In genomic region chr19:20664917-20665781, GRCh38 we compare ENCODE assay signal across 8 cellular contexts. TPM values are rescaled to one million over a fixed set of nuclear protein-coding genes. Genes with fewer than 3 reads are reported as not detected.
A peak's percentile ranks its signal among the peaks of the same experiment; 100 is the strongest.
DNase-seq lines count a peak whose midpoint lies in the region; ATAC-seq and TF ChIP-seq lines count a peak whose summit lies in the region.

No MANE protein-coding gene starts in this region.

- intact Hi-C loops in aorta (cut with DNase I) = loop anchor here (5.0 to 10.0 kb wide), 4 partner anchors 100 to 240 kb away; partner anchors contain the start of genes ZNF66 (in 2 of the 2) and ZNF737 (in 2 of the 2)

- ATAC-seq in aorta (ENCODE audit: low FRiP score) (peak; percentile 47), GM18511 (IDR thresholded peaks at IDR 0.05; ENCODE audit: unreplicated experiment) (no peak)

- H3K36me3 ChIP-seq in endodermal cell (ENCODE audit: control insufficient read depth, insufficient read depth, low read length) (peaks cover 3% of the 10 kb centered on the region), mucosa of stomach (ENCODE audit: control insufficient read depth, insufficient read depth, low read length) (no peaks in the 10 kb centered on the region), aorta (ENCODE audit: control insufficient read depth in 1 of 2, insufficient read depth in 2 of 2, low read length in 1 of 2) (no peaks in the 10 kb centered on the region)

- no peaks in the 10 kb centered on the region for H3K9me3 Mint-ChIP-seq in endodermal cell

- H3K27ac Mint-ChIP-seq in endodermal cell = peak overlapping the region; percentile 91

- WGBS in endodermal cell (ENCODE audit: insufficient coverage in 1 of 2, insufficient read length in 1 of 2), 2 experiments = 85 to 93% methylated on average over 17 to 22 of the region's 22 CpGs
- 24 to 39% methylated on average over 22 of the region's 22 CpGs for WGBS in aorta, 2 donors

- H3K4me3 Mint-ChIP-seq in endodermal cell = peak overlapping the region; percentile 26

- peaks cover 3% of the 10 kb centered on the region for H3K36me3 Mint-ChIP-seq in endodermal cell (ENCODE audit: low read depth)

- DNase-seq in SHP77 (lab: John Stamatoyannopoulos, UW) (peak; percentile 7 to 16), SHP77 treated with DMSO at 0.1 percent for 48 hours (lab: John Stamatoyannopoulos, UW) (no peak), endodermal cell (peak; percentile 83), aorta (peak; percentile 50 to 76), KG1 (lab: John Stamatoyannopoulos, UW) (no peak)
- no peak for DNase-seq in activated CD8-positive, alpha-beta memory T cell treated with anti-CD3 and anti-CD28 coated beads for 24 hours

- H3K27ac ChIP-seq in endodermal cell (ENCODE audit: low read depth, low read length) (no peak overlapping the region), aorta (ENCODE audit: low read depth in 1 of 2, low read length in 2 of 2) (peak overlapping the region; percentile 20 to 46)

- H3K9me3 ChIP-seq in endodermal cell (ENCODE audit: control insufficient read depth, low read length) = peaks cover 3% of the 10 kb centered on the region
- peaks cover 3% of the 10 kb centered on the region for H3K9me3 ChIP-seq in mucosa of stomach (ENCODE audit: control insufficient read depth, low read length)
- no peaks in the 10 kb centered on the region for H3K9me3 ChIP-seq in aorta (ENCODE audit: control insufficient read depth, low read length)

- no peak overlapping the region for H3K4me3 ChIP-seq in endodermal cell (ENCODE audit: low read length)
- no peak overlapping the region for H3K4me3 ChIP-seq in mucosa of stomach (ENCODE audit: low read length)
- H3K4me3 ChIP-seq in aorta (ENCODE audit: low read length in 2 of 2) = no peak overlapping the region

- TF ChIP-seq CTCF in endodermal cell (conservative IDR thresholded peaks at IDR 0.05) = no peak

- peaks cover 12% of the 10 kb centered on the region for H3K4me1 Mint-ChIP-seq in endodermal cell

- H3K9ac ChIP-seq in endodermal cell (ENCODE audit: extremely low read depth, low read length, poor library complexity, severe bottlenecking) = no peak overlapping the region
- H3K9ac ChIP-seq in mucosa of stomach (ENCODE audit: low read length) = peak overlapping the region; percentile 11

- no peaks in the 10 kb centered on the region for H3K27me3 Mint-ChIP-seq in endodermal cell (ENCODE audit: insufficient read depth)

- H3K4me1 ChIP-seq in endodermal cell (ENCODE audit: control insufficient read depth, insufficient read depth, low read length) (peaks cover 3% of the 10 kb centered on the region), mucosa of stomach (ENCODE audit: control insufficient read depth, insufficient read depth, low read length) (peaks cover 9% of the 10 kb centered on the region), aorta (ENCODE audit: control insufficient read depth in 1 of 2, insufficient read depth in 2 of 2, low read length in 2 of 2) (no peaks in the 10 kb centered on the region)

- H3K27me3 ChIP-seq in endodermal cell (ENCODE audit: control insufficient read depth, insufficient read depth, low read length, poor library complexity, severe bottlenecking) (no peaks in the 10 kb centered on the region), mucosa of stomach (ENCODE audit: control insufficient read depth, insufficient read depth, low read length) (no peaks in the 10 kb centered on the region), aorta (ENCODE audit: control insufficient read depth in 1 of 2, insufficient read depth in 2 of 2, low read length in 1 of 2) (no peaks in the 10 kb centered on the region)

RNA-seq across cellular contexts. Expression of gene ZNF626, which starts 3.8 kb away (rescaled TPM):
- total RNA-seq in endodermal cell (10 to 100 TPM; 29.6 to 40.5 TPM), aorta (10 to 100 TPM; 15.0 to 16.4 TPM)
- 13.6 TPM for polyA plus RNA-seq in endodermal cell (2013, experiment 1 of 2)
- polyA plus RNA-seq in endodermal cell (2013, experiment 2 of 2) = 16.2 TPM
- polyA plus RNA-seq in aorta = 1 to 10 TPM; 4.5 to 9.6 TPM

Comparison
In these comparisons a context has a peak if more than half of its experiments do, and no peak if none do; other contexts are left out.
1. DNase-seq: peak in SHP77 (2 of 2), endodermal cell (single experiment) and aorta (2 of 2); none in SHP77 treated with DMSO at 0.1 percent for 48 hours (single experiment), activated CD8-positive, alpha-beta memory T cell treated with anti-CD3 and anti-CD28 coated beads for 24 hours (single experiment) and KG1 (single experiment).